8 cellular contexts compared by ENCODE assay signal in genomic region chr11:78079232-78080083, GRCh38.
DNase-seq lines count a peak whose midpoint lies in the region; ATAC-seq and TF ChIP-seq lines count a peak whose summit lies in the region.

Gene NDUFC2, minus strand, starts transcription at chr11:78079862. Its CDS starts 118 bp downstream, at chr11:78079744.

- peak within 1 kb of the TSS; percentile 97 to 98 (median 97) for H3K27ac Mint-ChIP-seq in nephron

- H3K4me1 ChIP-seq in KMS-11 (ENCODE audit: low read depth, poor library complexity, severe bottlenecking) = peaks cover 24% of the 10 kb centered on the region
- peaks cover 5% of the 10 kb centered on the region for H3K4me1 ChIP-seq in RWPE2 (ENCODE audit: insufficient read depth, poor library complexity, severe bottlenecking)

- H3K27me3 ChIP-seq in KMS-11 (ENCODE audit: insufficient read depth, low read depth) (no peaks in the 10 kb centered on the region), RWPE2 (ENCODE audit: insufficient read depth, poor library complexity, severe bottlenecking) (no peaks in the 10 kb centered on the region)

- peak within 1 kb of the TSS; percentile 80 for H3K9ac ChIP-seq in KMS-11

- H4K20me1 ChIP-seq in KMS-11 (ENCODE audit: insufficient read depth) = peaks cover 8% of the 10 kb centered on the region; the same call in 1 of the 2 replicates

- no peak within 1 kb of the TSS for H3K4me3 ChIP-seq in KMS-11 (IDR thresholded peaks at IDR 0.05; ENCODE audit: insufficient read depth, low read depth, low read length)
- peak within 1 kb of the TSS; percentile 75 for H3K4me3 ChIP-seq in RWPE2 (ENCODE audit: severe bottlenecking)

- TF ChIP-seq CTCF in KMS-11 (conservative IDR thresholded peaks at IDR 0.05; ENCODE audit: low read depth, low read length) (no peak), RWPE2 (IDR thresholded peaks at IDR 0.05; ENCODE audit: poor library complexity, severe bottlenecking) (no peak), nephron (IDR thresholded peaks at IDR 0.05; ENCODE audit: unreplicated experiment in 3 of 3) (no peak)

- H3K4me2 ChIP-seq in KMS-11 = peak within 1 kb of the TSS; percentile 96

- peaks cover 16% of the 10 kb centered on the region for H3K4me1 Mint-ChIP-seq in nephron

- H3K36me3 ChIP-seq in KMS-11 (ENCODE audit: insufficient read depth) (no peaks in the 10 kb centered on the region), RWPE2 (ENCODE audit: low read depth) (peaks cover 4% of the 10 kb centered on the region; the same call in 1 of the 2 replicates)

- H3K27ac ChIP-seq in KMS-11 = peak within 1 kb of the TSS; percentile 55
- peak within 1 kb of the TSS; percentile 41 for H3K27ac ChIP-seq in RWPE2 (ENCODE audit: poor library complexity, severe bottlenecking)

- H2AFZ ChIP-seq in KMS-11 (ENCODE audit: low read depth) = peak within 1 kb of the TSS; percentile 98

- peaks cover 51% of the 10 kb centered on the region for H3K79me2 ChIP-seq in KMS-11 (ENCODE audit: insufficient read depth, low read depth)

- H3K4me3 Mint-ChIP-seq in nephron = peak within 1 kb of the TSS; percentile 91 to 97 (median 95)

- H3K27me3 Mint-ChIP-seq in nephron (ENCODE audit: low read depth) = no peaks in the 10 kb centered on the region

- H3K36me3 Mint-ChIP-seq in nephron (ENCODE audit: low read depth) = peaks cover 20% of the 10 kb centered on the region

- DNase-seq in DMS79 treated with DMSO at 0.1 percent for 48 hours (lab: John Stamatoyannopoulos, UW) (peak; percentile 97), RWPE2 (ENCODE audit: low spot score) (peak; percentile 70), fibroblast of the conjunctiva (ENCODE audit: low read depth) (peak; percentile 68)
- peak; percentile 86 for DNase-seq in activated effector memory CD4-positive, alpha-beta T cell treated with anti-CD3 and anti-CD28 coated beads, Interleukin-2, amount 50 U/mL, for 16 hours
- peak; percentile 79 for DNase-seq in stimulated activated naive CD8-positive, alpha-beta T cell treated with anti-CD3 and anti-CD28 coated beads, Interleukin-15, Interleukin-2, amounts not matched to agents 100 U/mL and 50 U/mL, for 24 hours

- peak; percentile 82 for ATAC-seq in GM21723 (IDR thresholded peaks at IDR 0.05; ENCODE audit: unreplicated experiment)
- peak; percentile 89 for ATAC-seq in RWPE2 (ENCODE audit: low read depth)
- ATAC-seq in stimulated activated naive CD8-positive, alpha-beta T cell treated with anti-CD3 and anti-CD28 coated beads, Interleukin-15, Interleukin-2, amounts not matched to agents 100 U/mL and 50 U/mL, for 24 hours = peak; percentile 83

- no peaks in the 10 kb centered on the region for H3K9me3 Mint-ChIP-seq in nephron

- no peaks in the 10 kb centered on the region for H3K9me3 ChIP-seq in RWPE2 (ENCODE audit: severe bottlenecking)
